Comparison of ENCODE assay signal across 9 cellular contexts in the genomic region with DNA sequence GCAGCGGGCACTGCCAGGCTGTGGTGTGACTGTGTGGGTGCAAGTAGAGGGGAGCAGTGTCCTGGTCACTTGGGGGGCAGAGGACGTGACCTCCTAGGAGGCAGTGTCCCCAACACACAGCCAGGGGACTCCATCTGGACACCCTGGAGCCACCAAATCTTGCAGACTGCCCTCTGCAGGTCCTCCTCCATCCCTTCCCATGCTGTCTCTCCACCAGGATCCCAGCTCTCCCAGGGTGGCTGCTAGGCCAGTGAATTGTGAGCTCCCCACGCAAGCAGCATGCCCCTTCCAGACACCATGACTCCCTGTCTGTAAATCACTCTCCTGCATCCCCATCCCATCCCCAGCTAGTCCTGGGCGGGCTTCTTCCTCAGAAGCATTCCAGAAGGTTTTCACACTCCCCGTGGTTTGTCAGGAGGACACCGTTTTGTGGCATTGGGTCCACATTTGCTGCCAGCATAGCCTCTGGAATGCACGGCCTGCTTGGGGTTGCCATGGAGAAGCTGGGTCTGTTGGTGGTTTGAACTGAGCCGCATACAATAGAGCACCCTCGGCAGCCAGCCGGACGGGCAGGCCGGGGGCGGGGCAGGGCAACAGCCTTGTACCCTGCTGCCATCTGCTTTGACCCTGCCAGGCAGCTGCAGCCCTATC.
DNase-seq lines count a peak whose midpoint lies in the region; ATAC-seq and TF ChIP-seq lines count a peak whose summit lies in the region.
"Had no signal": no experiment of that assay in that cellular context is flagged by ENCODE, and none has a peak within 500 bp of the region (broad histone marks: within the 10 kb centered on the region; RNA-seq: fewer than 3 reads in every experiment).

No MANE protein-coding gene starts in this region.

- H3K4me3 Mint-ChIP-seq in activated CD8-positive, alpha-beta T cell treated with anti-CD3 and anti-CD28 coated beads for 36 hours = no peak overlapping the region

- intact Hi-C loops in activated CD8-positive, alpha-beta T cell treated with anti-CD3 and anti-CD28 coated beads for 36 hours (cut with micrococcal nuclease) = no loop called here

- CTCF ChIA-PET in activated CD8-positive, alpha-beta T cell treated with anti-CD3 and anti-CD28 coated beads for 36 hours (lab: Charles Lee) = no interaction called here

- H3K27ac ChIP-seq in angular gyrus (ENCODE audit: low read depth, low read length) (peak overlapping the region; percentile 57), temporal lobe (ENCODE audit: low read depth, low read length) (peak overlapping the region; percentile 13)
- H3K27ac ChIP-seq: VCaP had no signal

- no peaks in the 10 kb centered on the region for H3K36me3 Mint-ChIP-seq in activated CD8-positive, alpha-beta T cell treated with anti-CD3 and anti-CD28 coated beads for 36 hours (ENCODE audit: low read depth)

- no peak overlapping the region for H3K27ac Mint-ChIP-seq in activated CD8-positive, alpha-beta T cell treated with anti-CD3 and anti-CD28 coated beads for 36 hours

- ATAC-seq in GM21360 (IDR thresholded peaks at IDR 0.05; ENCODE audit: unreplicated experiment) = no peak
- no peak for ATAC-seq in activated CD8-positive, alpha-beta T cell treated with anti-CD3 and anti-CD28 coated beads for 36 hours

- DNase-seq in NCI-H1092 (lab: John Stamatoyannopoulos, UW) (peak; percentile 48), islet precursor cell (peak; percentile 89), SIG-M5 treated with dmso at 0.1 percent for 504 hours (lab: John Stamatoyannopoulos, UW; ENCODE audit: unreplicated experiment) (no peak), Kasumi-1 (lab: John Stamatoyannopoulos, UW) (no peak)
- DNase-seq in activated CD8-positive, alpha-beta T cell treated with anti-CD3 and anti-CD28 coated beads for 36 hours = no peak

- peaks cover 2% of the 10 kb centered on the region for H3K27me3 Mint-ChIP-seq in activated CD8-positive, alpha-beta T cell treated with anti-CD3 and anti-CD28 coated beads for 36 hours

- H3K9me3 Mint-ChIP-seq in activated CD8-positive, alpha-beta T cell treated with anti-CD3 and anti-CD28 coated beads for 36 hours = no peaks in the 10 kb centered on the region

- no peaks in the 10 kb centered on the region for H3K4me1 Mint-ChIP-seq in activated CD8-positive, alpha-beta T cell treated with anti-CD3 and anti-CD28 coated beads for 36 hours (ENCODE audit: low read depth)

- POLR2A ChIA-PET in activated CD8-positive, alpha-beta T cell treated with anti-CD3 and anti-CD28 coated beads for 36 hours (lab: Charles Lee) = no interaction called here

- no peak for TF ChIP-seq CTCF in activated CD8-positive, alpha-beta T cell treated with anti-CD3 and anti-CD28 coated beads for 36 hours (IDR thresholded peaks at IDR 0.05)

Comparison
In these comparisons a context has a peak if more than half of its experiments do, and no peak if none do; other contexts are left out.
1. DNase-seq: peak in NCI-H1092 (single experiment) and islet precursor cell (single experiment); none in SIG-M5 treated with dmso at 0.1 percent for 504 hours (single experiment), activated CD8-positive, alpha-beta T cell treated with anti-CD3 and anti-CD28 coated beads for 36 hours (single experiment) and Kasumi-1 (0 of 2).